In the genomic region with DNA sequence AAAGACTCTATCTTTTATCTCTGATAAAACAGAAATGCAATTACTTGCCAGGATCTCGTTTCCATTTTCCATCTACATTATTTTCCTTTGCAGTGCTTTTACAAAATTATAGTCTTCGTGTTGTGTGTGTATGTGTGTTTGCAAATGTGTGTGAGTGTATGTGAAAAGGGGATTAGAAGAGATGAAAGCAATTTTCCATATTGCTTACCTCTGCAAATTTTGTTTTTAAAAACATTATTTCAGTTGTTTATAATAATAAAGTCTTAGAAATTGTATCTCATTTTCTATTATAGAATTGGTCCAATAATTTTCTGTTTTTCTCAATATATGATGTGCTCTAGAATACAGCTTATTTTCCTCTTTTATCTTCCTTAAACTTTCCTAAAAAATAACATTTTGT, we compare ENCODE assay signal across 31 cellular contexts.
"Had no signal": no experiment of that assay in that cellular context is flagged by ENCODE, and none has a peak within 500 bp of the region (broad histone marks: within the 10 kb centered on the region; RNA-seq: fewer than 3 reads in every experiment).

No MANE protein-coding gene starts in this region.

- H3K9ac ChIP-seq: parathyroid adenoma had no signal

- H3K27me3 Mint-ChIP-seq: naive thymus-derived CD8-positive, alpha-beta T cell; natural killer cell treated with Interleukin-12 subunit alpha and Interleukin-12 subunit beta and Interleukin-15 and Interleukin-18, amount 100 ng/mL, for 72 hours; progenitor cell of endocrine pancreas; stimulated activated memory B cell treated with anti-CD40 and anti-IgM and Interleukin-4, amounts not matched to agents 10 μg/mL and 1 μg/mL and 100 μg/mL, for 72 hours; stimulated activated naive CD8-positive, alpha-beta T cell treated with anti-CD3 and anti-CD28 coated beads, Interleukin-15, amount 100 ng/mL, for 72 hours had no signal

- DNase-seq: naive thymus-derived CD8-positive, alpha-beta T cell; nephron progenitor cell; occipital lobe; ovary; psoas muscle; right cardiac atrium; spleen; stimulated activated CD4-positive, alpha-beta T cell treated with anti-CD3 and anti-CD28 coated beads, Interleukin-12 subunit alpha, Interleukin-12 subunit beta, amount 100 ng/mL, for 4 hours; stimulated activated CD4-positive, alpha-beta T cell treated with anti-CD3 and anti-CD28 coated beads, Interleukin-1b, Interleukin-23, amount 100 ng/mL, for 48 hours; stimulated activated CD4-positive, alpha-beta T cell treated with anti-CD3 and anti-CD28 coated beads, Interleukin-4, amount 100 ng/mL, for 1 hour; stimulated activated CD4-positive, alpha-beta T cell treated with anti-CD3 and anti-CD28 coated beads, Interleukin-4, amount 100 ng/mL, for 4 hours; stimulated activated CD8-positive, alpha-beta memory T cell treated with anti-CD3 and anti-CD28 coated beads, Interleukin-4, amount 100 ng/mL, for 48 hours; stimulated activated naive CD4-positive, alpha-beta T cell; stimulated activated naive CD8-positive, alpha-beta T cell treated with anti-CD3 and anti-CD28 coated beads, Interleukin-15, amount 100 ng/mL, for 72 hours; stimulated activated naive CD8-positive, alpha-beta T cell treated with anti-CD3 and anti-CD28 coated beads, Interleukin-15, Interleukin-2, amounts not matched to agents 100 U/mL and 50 U/mL, for 24 hours; substantia nigra; testis; tibial artery; transverse colon; upper lobe of right lung; uterus had no signal

- H3K9me3 ChIP-seq: ovary, psoas muscle, suprapubic skin, testis, tibial artery, transverse colon, upper lobe of right lung had no signal

- H3K27me3 ChIP-seq: ovary, spleen, suprapubic skin, testis, tibial artery, transverse colon, upper lobe of right lung, uterus had no signal

- H3K4me1 ChIP-seq: parathyroid adenoma, psoas muscle, spleen, suprapubic skin, testis, transverse colon, upper lobe of right lung, uterus had no signal

- H3K4me3 ChIP-seq: ovary, psoas muscle, skin epidermis, smooth muscle cell, spleen, suprapubic skin, testis, tibial artery, transverse colon, upper lobe of right lung, uterus had no signal

- H3K79me2 ChIP-seq: parathyroid adenoma had no signal

- H3K4me2 ChIP-seq: smooth muscle cell had no signal

- H3K27ac Mint-ChIP-seq: naive thymus-derived CD8-positive, alpha-beta T cell; natural killer cell treated with Interleukin-12 subunit alpha and Interleukin-12 subunit beta and Interleukin-15 and Interleukin-18, amount 100 ng/mL, for 72 hours; nephron progenitor cell; progenitor cell of endocrine pancreas; stimulated activated memory B cell treated with anti-CD40 and anti-IgM and Interleukin-4, amounts not matched to agents 10 μg/mL and 1 μg/mL and 100 μg/mL, for 72 hours; stimulated activated naive CD8-positive, alpha-beta T cell treated with anti-CD3 and anti-CD28 coated beads, Interleukin-15, amount 100 ng/mL, for 72 hours; type B pancreatic cell had no signal

- H3K36me3 Mint-ChIP-seq: naive thymus-derived CD8-positive, alpha-beta T cell; natural killer cell treated with Interleukin-12 subunit alpha and Interleukin-12 subunit beta and Interleukin-15 and Interleukin-18, amount 100 ng/mL, for 72 hours; stimulated activated memory B cell treated with anti-CD40 and anti-IgM and Interleukin-4, amounts not matched to agents 10 μg/mL and 1 μg/mL and 100 μg/mL, for 72 hours; type B pancreatic cell had no signal

- H3K4me3 Mint-ChIP-seq: naive thymus-derived CD8-positive, alpha-beta T cell; natural killer cell treated with Interleukin-12 subunit alpha and Interleukin-12 subunit beta and Interleukin-15 and Interleukin-18, amount 100 ng/mL, for 72 hours; nephron progenitor cell; neural crest cell; stimulated activated memory B cell treated with anti-CD40 and anti-IgM and Interleukin-4, amounts not matched to agents 10 μg/mL and 1 μg/mL and 100 μg/mL, for 72 hours; stimulated activated naive CD8-positive, alpha-beta T cell treated with anti-CD3 and anti-CD28 coated beads, Interleukin-15, amount 100 ng/mL, for 72 hours; type B pancreatic cell had no signal

- H3K27ac ChIP-seq: ovary, parathyroid adenoma, psoas muscle, skin epidermis, spleen, suprapubic skin, testis, tibial artery, transverse colon, upper lobe of right lung, uterus had no signal

- H3K9me3 Mint-ChIP-seq: natural killer cell treated with Interleukin-12 subunit alpha and Interleukin-12 subunit beta and Interleukin-15 and Interleukin-18, amount 100 ng/mL, for 72 hours; stimulated activated naive CD8-positive, alpha-beta T cell treated with anti-CD3 and anti-CD28 coated beads, Interleukin-15, amount 100 ng/mL, for 72 hours; type B pancreatic cell had no signal

- H3K4me1 Mint-ChIP-seq: naive thymus-derived CD8-positive, alpha-beta T cell; nephron progenitor cell; stimulated activated memory B cell treated with anti-CD40 and anti-IgM and Interleukin-4, amounts not matched to agents 10 μg/mL and 1 μg/mL and 100 μg/mL, for 72 hours; stimulated activated naive CD8-positive, alpha-beta T cell treated with anti-CD3 and anti-CD28 coated beads, Interleukin-15, amount 100 ng/mL, for 72 hours had no signal

- ATAC-seq: naive thymus-derived CD8-positive, alpha-beta T cell; natural killer cell treated with Interleukin-12 subunit alpha and Interleukin-12 subunit beta and Interleukin-15 and Interleukin-18, amount 100 ng/mL, for 72 hours; psoas muscle; right cardiac atrium; sciatic nerve; stimulated activated memory B cell treated with anti-CD40 and anti-IgM and Interleukin-4, amounts not matched to agents 10 μg/mL and 1 μg/mL and 100 μg/mL, for 72 hours; stimulated activated naive CD8-positive, alpha-beta T cell treated with anti-CD3 and anti-CD28 coated beads, Interleukin-15, amount 100 ng/mL, for 72 hours; stimulated activated naive CD8-positive, alpha-beta T cell treated with anti-CD3 and anti-CD28 coated beads, Interleukin-15, Interleukin-2, amounts not matched to agents 100 U/mL and 50 U/mL, for 24 hours; upper lobe of right lung had no signal

- H2AFZ ChIP-seq: parathyroid adenoma had no signal

- H3K36me3 ChIP-seq: ovary, spleen, suprapubic skin, tibial artery, transverse colon, upper lobe of right lung, uterus had no signal
